In the genomic region with DNA sequence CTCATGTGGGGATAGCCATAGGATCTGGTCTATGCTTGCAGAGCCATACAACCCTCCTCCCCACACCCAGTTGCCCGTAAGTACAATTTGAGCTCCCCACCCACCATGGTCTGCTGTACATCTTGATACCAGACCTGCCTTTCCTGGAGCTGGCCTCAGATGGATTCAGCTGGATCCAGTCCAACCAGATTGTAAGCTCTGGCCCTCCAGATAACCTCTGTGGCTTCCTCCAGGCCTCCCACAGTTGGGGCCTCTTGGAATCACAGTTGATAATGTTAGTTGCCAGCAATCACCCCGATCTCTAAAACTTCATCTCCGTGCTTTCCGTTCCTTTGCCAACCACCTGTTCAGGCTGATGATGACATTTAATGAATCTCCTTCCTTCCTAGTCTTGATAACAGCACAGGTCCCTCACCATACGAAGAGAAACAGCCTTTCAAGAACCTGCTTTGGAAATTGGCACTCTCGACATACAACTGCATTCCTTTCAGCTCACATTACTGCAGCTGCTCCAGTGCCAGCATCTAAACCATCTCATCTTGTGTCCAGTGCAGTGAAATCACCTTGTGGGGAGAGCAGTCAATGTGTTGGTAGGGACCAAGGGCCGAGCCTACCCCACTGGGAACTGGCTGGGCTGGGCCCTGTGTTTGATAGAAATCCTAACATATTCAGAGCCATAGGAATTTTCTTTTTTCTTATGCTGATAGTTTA, we compare ENCODE assay signal across 10 cellular contexts. TPM values are rescaled to one million over a fixed set of nuclear protein-coding genes. Genes with fewer than 3 reads are reported as not detected.
A peak's percentile ranks its signal among the peaks of the same experiment; 100 is the strongest.
DNase-seq lines count a peak whose midpoint lies in the region; ATAC-seq and TF ChIP-seq lines count a peak whose summit lies in the region.
"Had no signal": no experiment of that assay in that cellular context is flagged by ENCODE, and none has a peak within 500 bp of the region (broad histone marks: within the 10 kb centered on the region; RNA-seq: fewer than 3 reads in every experiment).

No MANE protein-coding gene starts in this region.

- no peak overlapping the region for H3K27ac ChIP-seq in naive thymus-derived CD4-positive, alpha-beta T cell (ENCODE audit: low read depth, low read length)
- H3K27ac ChIP-seq: ascending aorta had no signal

- peak; percentile 22 for ATAC-seq in naive thymus-derived CD4-positive, alpha-beta T cell
- no peak for ATAC-seq in HG02852 (IDR thresholded peaks at IDR 0.05; ENCODE audit: unreplicated experiment)

- no peaks in the 10 kb centered on the region for H3K9me3 Mint-ChIP-seq in endothelial cell (ENCODE audit: unreplicated experiment)
- no peaks in the 10 kb centered on the region for H3K9me3 Mint-ChIP-seq in naive thymus-derived CD4-positive, alpha-beta T cell
- H3K9me3 Mint-ChIP-seq: nephron progenitor cell had no signal

- peaks cover 0 to 6% of the 10 kb centered on the region in 2 donors for H3K4me1 ChIP-seq in naive thymus-derived CD4-positive, alpha-beta T cell (ENCODE audit: control insufficient read depth in 2 of 2, insufficient read depth in 2 of 2, low read length in 2 of 2)

- CTCF ChIA-PET in naive thymus-derived CD4-positive, alpha-beta T cell (lab: Charles Lee): interaction anchor here (0.6 to 6.1 kb wide), 12 partner anchors 8 to 997 kb away, joined by 3 to 59 read pairs (median 7); no protein-coding TSS in a partner anchor

- H3K4me3 Mint-ChIP-seq in endothelial cell (ENCODE audit: unreplicated experiment): peak overlapping the region; percentile 61
- peak overlapping the region in 2 of 10 donors; percentile 26 to 38 for H3K4me3 Mint-ChIP-seq in naive thymus-derived CD4-positive, alpha-beta T cell
- H3K4me3 Mint-ChIP-seq: nephron progenitor cell had no signal

- H3K4me1 Mint-ChIP-seq in endothelial cell (ENCODE audit: unreplicated experiment): peaks cover 8% of the 10 kb centered on the region
- peaks cover 8 to 17% (median 14%) of the 10 kb centered on the region in 7 donors for H3K4me1 Mint-ChIP-seq in naive thymus-derived CD4-positive, alpha-beta T cell

- H3K4me3 ChIP-seq in naive thymus-derived CD4-positive, alpha-beta T cell (ENCODE audit: low read length): no peak overlapping the region
- H3K4me3 ChIP-seq: ascending aorta had no signal

- no peak overlapping the region for H3K27ac Mint-ChIP-seq in endothelial cell (ENCODE audit: unreplicated experiment)
- H3K27ac Mint-ChIP-seq in naive thymus-derived CD4-positive, alpha-beta T cell: peak overlapping the region in 4 of 9 donors; percentile 2 to 38 (median 10)
- H3K27ac Mint-ChIP-seq: nephron progenitor cell had no signal

- intact Hi-C loops in naive thymus-derived CD4-positive, alpha-beta T cell (cut with micrococcal nuclease): loop anchor here in 1 of 2 donors (1.0 to 2.0 kb wide), 2 partner anchors 612 to 899 kb away; no protein-coding TSS in a partner anchor

- DNase-seq in GF-D8 (lab: John Stamatoyannopoulos, UW): peak; percentile 61
- peak; percentile 7 to 10 for DNase-seq in Kasumi-1 (lab: John Stamatoyannopoulos, UW)
- DNase-seq in endothelial cell (ENCODE audit: low spot score): no peak
- no peak for DNase-seq in naive thymus-derived CD4-positive, alpha-beta T cell
- no peak for DNase-seq in COLO829 (ENCODE audit: low spot score)
- DNase-seq in GM19240 (ENCODE audit: insufficient read length, low spot score): no peak
- DNase-seq: MV-4-11, nephron progenitor cell had no signal

- no peaks in the 10 kb centered on the region for H3K36me3 Mint-ChIP-seq in endothelial cell (ENCODE audit: low read depth, unreplicated experiment)
- no peaks in the 10 kb centered on the region for H3K36me3 Mint-ChIP-seq in naive thymus-derived CD4-positive, alpha-beta T cell

- H3K27me3 ChIP-seq in naive thymus-derived CD4-positive, alpha-beta T cell (ENCODE audit: control insufficient read depth in 2 of 2, insufficient read depth in 2 of 2, low read length in 2 of 2): no peaks in the 10 kb centered on the region
- H3K27me3 ChIP-seq: ascending aorta had no signal

- no peak for TF ChIP-seq CTCF in endothelial cell (IDR thresholded peaks at IDR 0.05; ENCODE audit: unreplicated experiment)

- H3K9me3 ChIP-seq in naive thymus-derived CD4-positive, alpha-beta T cell (ENCODE audit: control insufficient read depth in 2 of 3, low read length in 3 of 3): no peaks in the 10 kb centered on the region
- H3K9me3 ChIP-seq: ascending aorta had no signal

- H3K36me3 ChIP-seq in naive thymus-derived CD4-positive, alpha-beta T cell (ENCODE audit: control insufficient read depth in 2 of 3, insufficient read depth in 3 of 3, low read length in 3 of 3): no peaks in the 10 kb centered on the region
- H3K36me3 ChIP-seq: ascending aorta had no signal

- peaks cover 1% of the 10 kb centered on the region for H3K27me3 Mint-ChIP-seq in endothelial cell (ENCODE audit: unreplicated experiment)
- no peaks in the 10 kb centered on the region for H3K27me3 Mint-ChIP-seq in naive thymus-derived CD4-positive, alpha-beta T cell

- POLR2A ChIA-PET in naive thymus-derived CD4-positive, alpha-beta T cell (lab: Charles Lee): interaction anchor here (0.6 to 1.2 kb wide), 2 partner anchors 16 to 19 kb away, joined by 3 read pairs; no protein-coding TSS in a partner anchor

RNA-seq across cellular contexts. Expression of gene FOXO1, which starts 15.1 kb away (rescaled TPM):
- 65.8 TPM for total RNA-seq in endothelial cell (ENCODE audit: unreplicated experiment)
- total RNA-seq in naive thymus-derived CD4-positive, alpha-beta T cell: 10 to 100 TPM; 36.4 to 97.6 (median 93.7) TPM
- 10 to 100 TPM; 66.3 to 71.9 TPM for polyA plus RNA-seq in naive thymus-derived CD4-positive, alpha-beta T cell

Comparison
In these comparisons a context has a peak if more than half of its experiments do, and no peak if none do; other contexts are left out.
1. DNase-seq: peak in GF-D8 (single experiment) and Kasumi-1 (2 of 2); none in endothelial cell (single experiment), naive thymus-derived CD4-positive, alpha-beta T cell (0 of 9), COLO829 (single experiment) and GM19240 (single experiment).